20 cellular contexts compared by ENCODE assay signal in the genomic region with DNA sequence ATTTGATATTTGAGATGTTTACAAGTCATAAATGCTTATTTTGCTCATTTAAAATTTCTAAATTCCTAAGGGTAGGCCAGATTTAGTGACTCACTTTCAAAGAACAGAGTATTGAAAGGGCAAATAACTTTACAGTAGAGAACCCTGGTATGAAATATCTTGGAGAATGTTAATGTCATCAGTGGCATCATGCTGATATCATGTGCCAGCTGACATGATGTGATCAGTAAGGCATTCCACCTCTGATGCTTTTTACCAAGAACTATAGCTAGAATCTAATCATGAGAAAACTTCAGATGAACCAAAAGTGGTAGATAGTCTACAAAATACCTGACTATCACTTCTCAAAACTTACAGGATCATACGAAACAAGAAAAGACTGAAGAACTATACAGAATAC. TPM values are rescaled to one million over a fixed set of nuclear protein-coding genes. Genes with fewer than 3 reads are reported as not detected.
DNase-seq lines count a peak whose midpoint lies in the region; ATAC-seq and TF ChIP-seq lines count a peak whose summit lies in the region.
"Had no signal": no experiment of that assay in that cellular context is flagged by ENCODE, and none has a peak within 500 bp of the region (broad histone marks: within the 10 kb centered on the region; RNA-seq: fewer than 3 reads in every experiment).

No MANE protein-coding gene starts in this region.

- CTCF ChIA-PET in MCF 10A (lab: Yijun Ruan, JAX) = interaction anchor here (0.6 to 1.3 kb wide), 3 partner anchors 84 to 1235 kb away, joined by 3 to 5 read pairs (median 5); no protein-coding TSS in a partner anchor

- TF ChIP-seq CTCF in MCF 10A (IDR thresholded peaks at IDR 0.05; ENCODE audit: unreplicated experiment) (no peak), breast epithelium (IDR thresholded peaks at IDR 0.05) (no peak)

- no peaks in the 10 kb centered on the region for H3K9me3 ChIP-seq in breast epithelium
- H3K9me3 ChIP-seq: lower lobe of right lung, neutrophil, right lobe of liver had no signal

- no peak for TF ChIP-seq POLR2A in breast epithelium (IDR thresholded peaks at IDR 0.05)

- peaks cover 23% of the 10 kb centered on the region for H3K4me1 Mint-ChIP-seq in MCF 10A (ENCODE audit: insufficient read depth, unreplicated experiment)
- peaks cover 2% of the 10 kb centered on the region for H3K4me1 Mint-ChIP-seq in activated naive CD8-positive, alpha-beta T cell treated with anti-CD3 and anti-CD28 coated beads, Interleukin-2, amount 50 U/mL, for 24 hours

- H3K27me3 Mint-ChIP-seq in MCF 10A (ENCODE audit: insufficient read depth, unreplicated experiment) = no peaks in the 10 kb centered on the region
- peaks cover 45% of the 10 kb centered on the region for H3K27me3 Mint-ChIP-seq in activated naive CD8-positive, alpha-beta T cell treated with anti-CD3 and anti-CD28 coated beads, Interleukin-2, amount 50 U/mL, for 24 hours

- H3K36me3 Mint-ChIP-seq in MCF 10A (ENCODE audit: insufficient read depth, unreplicated experiment) = no peaks in the 10 kb centered on the region
- no peaks in the 10 kb centered on the region for H3K36me3 Mint-ChIP-seq in activated naive CD8-positive, alpha-beta T cell treated with anti-CD3 and anti-CD28 coated beads, Interleukin-2, amount 50 U/mL, for 24 hours (ENCODE audit: low read depth)
- H3K36me3 Mint-ChIP-seq: activated naive CD4-positive, alpha-beta T cell treated with anti-CD3 and anti-CD28 coated beads, Interleukin-2, amount 50 U/mL, for 24 hours had no signal

- no peaks in the 10 kb centered on the region for H3K36me3 ChIP-seq in breast epithelium
- H3K36me3 ChIP-seq: lower lobe of right lung, neutrophil, right lobe of liver had no signal

- BruUV-seq in MCF 10A (replicated peaks; lab: Mats Ljungman, UMichigan) = no TSS peak

- no peak overlapping the region for H3K4me3 ChIP-seq in breast epithelium
- H3K4me3 ChIP-seq: lower lobe of right lung, right lobe of liver had no signal

- H3K27ac ChIP-seq in breast epithelium = no peak overlapping the region
- H3K27ac ChIP-seq: KMS-11, lower lobe of right lung, neutrophil, right lobe of liver had no signal

- peak overlapping the region; percentile 73 for H3K27ac Mint-ChIP-seq in MCF 10A (ENCODE audit: low read depth, unreplicated experiment)
- no peak overlapping the region for H3K27ac Mint-ChIP-seq in activated naive CD8-positive, alpha-beta T cell treated with anti-CD3 and anti-CD28 coated beads, Interleukin-2, amount 50 U/mL, for 24 hours
- H3K27ac Mint-ChIP-seq: activated naive CD4-positive, alpha-beta T cell treated with anti-CD3 and anti-CD28 coated beads, Interleukin-2, amount 50 U/mL, for 24 hours had no signal

- no peaks in the 10 kb centered on the region for H3K9me3 Mint-ChIP-seq in MCF 10A (ENCODE audit: unreplicated experiment)
- H3K9me3 Mint-ChIP-seq in activated naive CD8-positive, alpha-beta T cell treated with anti-CD3 and anti-CD28 coated beads, Interleukin-2, amount 50 U/mL, for 24 hours = no peaks in the 10 kb centered on the region
- H3K9me3 Mint-ChIP-seq: activated naive CD4-positive, alpha-beta T cell treated with anti-CD3 and anti-CD28 coated beads, Interleukin-2, amount 50 U/mL, for 24 hours had no signal

- DNase-seq in MCF 10A (ENCODE audit: unreplicated experiment) = no peak
- no peak for DNase-seq in breast epithelium (ENCODE audit: low spot score in 2 of 2)
- DNase-seq in astrocyte of the hippocampus (ENCODE audit: low read depth, low spot score) = peak; percentile 28
- peak; percentile 47 for DNase-seq in glomerular visceral epithelial cell (ENCODE audit: extremely low spot score)
- DNase-seq in activated naive CD8-positive, alpha-beta T cell treated with anti-CD3 and anti-CD28 coated beads, Interleukin-2, amount 50 U/mL, for 24 hours = no peak
- DNase-seq in hepatic stellate cell (ENCODE audit: low spot score) = no peak
- DNase-seq: 8988T; activated CD4-positive, CD25-positive, alpha-beta regulatory T cell; lower lobe of right lung; NCI-H1436 treated with DMSO at 0.1 percent for 48 hours; NCI-H446 treated with DMSO at 0.1 percent for 48 hours; right lobe of liver; stimulated activated CD4-positive, alpha-beta T cell treated with anti-CD3 and anti-CD28 coated beads, Interleukin-4, amount 100 ng/mL, for 4 hours; SW 1271 had no signal

- POLR2A ChIA-PET in MCF 10A (lab: Yijun Ruan, JAX) = interaction anchor here (0.7 to 7.3 kb wide), 8 partner anchors 10 to 466 kb away, joined by 3 to 60 read pairs (median 6); no protein-coding TSS in a partner anchor

- H3K4me3 Mint-ChIP-seq in MCF 10A (ENCODE audit: unreplicated experiment) = no peak overlapping the region
- H3K4me3 Mint-ChIP-seq in activated naive CD8-positive, alpha-beta T cell treated with anti-CD3 and anti-CD28 coated beads, Interleukin-2, amount 50 U/mL, for 24 hours = no peak overlapping the region
- H3K4me3 Mint-ChIP-seq: activated naive CD4-positive, alpha-beta T cell treated with anti-CD3 and anti-CD28 coated beads, Interleukin-2, amount 50 U/mL, for 24 hours had no signal

- peaks cover 0 to 25% of the 10 kb centered on the region in 2 donors for H3K27me3 ChIP-seq in breast epithelium

- H3K4me1 ChIP-seq in breast epithelium = no peaks in the 10 kb centered on the region

- intact Hi-C loops in MCF 10A (cut with micrococcal nuclease) = loop anchor here (5.0 kb wide), 2 partner anchors 280 to 440 kb away; no protein-coding TSS in a partner anchor
- intact Hi-C loops in breast epithelium (cut with DNase I; ENCODE audit: low total_unique reads) = loop anchor here (5.0 kb wide), 1 partner anchor 1555 kb away; no protein-coding TSS in a partner anchor

- ATAC-seq in activated naive CD8-positive, alpha-beta T cell treated with anti-CD3 and anti-CD28 coated beads, Interleukin-2, amount 50 U/mL, for 24 hours = no peak
- no peak for ATAC-seq in HG02885 (IDR thresholded peaks at IDR 0.05; ENCODE audit: poor library complexity, unreplicated experiment)
- no peak for ATAC-seq in GM18907 (IDR thresholded peaks at IDR 0.05; ENCODE audit: unreplicated experiment)
- ATAC-seq: esophagus mucosa, lower lobe of right lung, right lobe of liver had no signal

RNA-seq across cellular contexts. Expression of a gene that starts 2.9 kb away (rescaled TPM):
- total RNA-seq in MCF 10A (2022) (153 and 204 TPM in 2 replicates), breast epithelium (10 to 100 TPM in 2 of 3 donors, 1 to 10 TPM in 1; 5.2 to 12.6 (median 10.5) TPM)

Comparison
In these comparisons a context has a peak if more than half of its experiments do, and no peak if none do; other contexts are left out.
1. RNA of a gene that starts 2.9 kb away (total RNA-seq): 153 to 204 TPM in MCF 10A; 5.2 to 12.6 TPM in breast epithelium; every median in the first group is over 10 times any median in the second.
2. DNase-seq: peak in astrocyte of the hippocampus (single experiment) and glomerular visceral epithelial cell (single experiment); none in MCF 10A (single experiment), breast epithelium (0 of 2), activated naive CD8-positive, alpha-beta T cell treated with anti-CD3 and anti-CD28 coated beads, Interleukin-2, amount 50 U/mL, for 24 hours (single experiment) and hepatic stellate cell (single experiment).